ENCODE assay signal across 18 cellular contexts in genomic region chr3:57694146-57694545, GRCh38. TPM values are rescaled to one million over a fixed set of nuclear protein-coding genes. Genes with fewer than 3 reads are reported as not detected.
A peak's percentile ranks its signal among the peaks of the same experiment; 100 is the strongest.
DNase-seq lines count a peak whose midpoint lies in the region; ATAC-seq and TF ChIP-seq lines count a peak whose summit lies in the region.
"Had no signal": no experiment of that assay in that cellular context is flagged by ENCODE, and none has a peak within 500 bp of the region (broad histone marks: within the 10 kb centered on the region; RNA-seq: fewer than 3 reads in every experiment).

No MANE protein-coding gene starts in this region.

- intact Hi-C loops in activated naive CD4-positive, alpha-beta T cell treated with anti-CD3 and anti-CD28 coated beads for 36 hours (cut with micrococcal nuclease), result loop anchor here (5.0 kb wide), 3 partner anchors 133 to 1137 kb away; partner anchors contain the start of genes APPL1 and CCDC66

- no peaks in the 10 kb centered on the region for H3K9me3 Mint-ChIP-seq in activated naive CD4-positive, alpha-beta T cell treated with anti-CD3 and anti-CD28 coated beads for 36 hours
- no peaks in the 10 kb centered on the region for H3K9me3 Mint-ChIP-seq in activated naive CD4-positive, alpha-beta T cell treated with anti-CD3 and anti-CD28 coated beads, Interleukin-2, amount 50 U/mL, for 72 hours
- H3K9me3 Mint-ChIP-seq in immature natural killer cell, result no peaks in the 10 kb centered on the region
- no peaks in the 10 kb centered on the region for H3K9me3 Mint-ChIP-seq in stimulated activated effector memory CD8-positive, alpha-beta T cell treated with anti-CD3 and anti-CD28 coated beads, Interleukin-12 subunit alpha, Interleukin-12 subunit beta, amount 100 ng/mL, for 72 hours

- TF ChIP-seq POLR2A in suprapubic skin (IDR thresholded peaks at IDR 0.05), result no peak

- no peak for TF ChIP-seq CTCF in VCaP (conservative IDR thresholded peaks at IDR 0.05)
- TF ChIP-seq CTCF in suprapubic skin (IDR thresholded peaks at IDR 0.05), result no peak

- no peak for TF ChIP-seq EP300 in suprapubic skin (IDR thresholded peaks at IDR 0.05)

- H3K36me3 Mint-ChIP-seq in activated naive CD4-positive, alpha-beta T cell treated with anti-CD3 and anti-CD28 coated beads for 36 hours (ENCODE audit: low read depth), result no peaks in the 10 kb centered on the region
- H3K36me3 Mint-ChIP-seq in activated naive CD4-positive, alpha-beta T cell treated with anti-CD3 and anti-CD28 coated beads, Interleukin-2, amount 50 U/mL, for 72 hours, result peaks cover 0 to 4% of the 10 kb centered on the region in 2 donors
- no peaks in the 10 kb centered on the region for H3K36me3 Mint-ChIP-seq in immature natural killer cell
- H3K36me3 Mint-ChIP-seq in stimulated activated effector memory CD8-positive, alpha-beta T cell treated with anti-CD3 and anti-CD28 coated beads, Interleukin-12 subunit alpha, Interleukin-12 subunit beta, amount 100 ng/mL, for 72 hours, result peaks cover 25% of the 10 kb centered on the region

- peaks cover 38% of the 10 kb centered on the region for H3K4me1 ChIP-seq in suprapubic skin

- H3K27me3 Mint-ChIP-seq in activated naive CD4-positive, alpha-beta T cell treated with anti-CD3 and anti-CD28 coated beads for 36 hours (ENCODE audit: low read depth), result no peaks in the 10 kb centered on the region
- H3K27me3 Mint-ChIP-seq in immature natural killer cell (ENCODE audit: low read depth in 3 of 3), result peaks cover 11 to 26% (median 21%) of the 10 kb centered on the region in 3 donors

- H3K36me3 ChIP-seq in suprapubic skin, result no peaks in the 10 kb centered on the region

- peaks cover 26% of the 10 kb centered on the region for H3K4me1 Mint-ChIP-seq in activated naive CD4-positive, alpha-beta T cell treated with anti-CD3 and anti-CD28 coated beads for 36 hours (ENCODE audit: low read depth)
- peaks cover 27 to 31% of the 10 kb centered on the region in 2 donors for H3K4me1 Mint-ChIP-seq in immature natural killer cell
- H3K4me1 Mint-ChIP-seq in stimulated activated effector memory CD8-positive, alpha-beta T cell treated with anti-CD3 and anti-CD28 coated beads, Interleukin-12 subunit alpha, Interleukin-12 subunit beta, amount 100 ng/mL, for 72 hours, result peaks cover 23% of the 10 kb centered on the region

- H3K4me3 Mint-ChIP-seq in activated naive CD4-positive, alpha-beta T cell treated with anti-CD3 and anti-CD28 coated beads for 36 hours, result peak overlapping the region; percentile 45
- H3K4me3 Mint-ChIP-seq in immature natural killer cell, result peak overlapping the region; percentile 57 to 97 (median 81)
- H3K4me3 Mint-ChIP-seq in stimulated activated effector memory CD8-positive, alpha-beta T cell treated with anti-CD3 and anti-CD28 coated beads, Interleukin-12 subunit alpha, Interleukin-12 subunit beta, amount 100 ng/mL, for 72 hours, result peak overlapping the region; percentile 32

- no peak for DNase-seq in activated naive CD4-positive, alpha-beta T cell treated with anti-CD3 and anti-CD28 coated beads for 36 hours
- no peak for DNase-seq in activated naive CD4-positive, alpha-beta T cell treated with anti-CD3 and anti-CD28 coated beads, Interleukin-2, amount 50 U/mL, for 72 hours (ENCODE audit: low spot score in 2 of 2)
- DNase-seq in immature natural killer cell, result no peak
- DNase-seq in stimulated activated effector memory CD8-positive, alpha-beta T cell treated with anti-CD3 and anti-CD28 coated beads, Interleukin-12 subunit alpha, Interleukin-12 subunit beta, amount 100 ng/mL, for 72 hours (ENCODE audit: low spot score in 2 of 2), result no peak
- DNase-seq in suprapubic skin (ENCODE audit: low spot score in 2 of 2), result no peak
- DNase-seq: amygdala; DMS 273 treated with DMSO at 0.1 percent for 48 hours; dorsolateral prefrontal cortex; H7; mesenchymal stem cell; NCI-H2081 treated with DMSO at 0.1 percent for 48 hours; NCI-H748 treated with DMSO at 0.1 percent for 48 hours; RPMI8226; stimulated activated CD4-positive, alpha-beta T cell treated with anti-CD3 and anti-CD28 coated beads, Interleukin-12 subunit alpha, Interleukin-12 subunit beta, amount 100 ng/mL, for 4 hours; testis had no signal

- no peaks in the 10 kb centered on the region for H3K27me3 ChIP-seq in suprapubic skin
- H3K27me3 ChIP-seq: dorsolateral prefrontal cortex, testis had no signal

- no peak overlapping the region for H3K27ac Mint-ChIP-seq in activated naive CD4-positive, alpha-beta T cell treated with anti-CD3 and anti-CD28 coated beads for 36 hours
- peak overlapping the region in 1 of 2 donors; percentile 98 for H3K27ac Mint-ChIP-seq in activated naive CD4-positive, alpha-beta T cell treated with anti-CD3 and anti-CD28 coated beads, Interleukin-2, amount 50 U/mL, for 72 hours
- peak overlapping the region; percentile 69 to 98 (median 87) for H3K27ac Mint-ChIP-seq in immature natural killer cell
- H3K27ac Mint-ChIP-seq in stimulated activated effector memory CD8-positive, alpha-beta T cell treated with anti-CD3 and anti-CD28 coated beads, Interleukin-12 subunit alpha, Interleukin-12 subunit beta, amount 100 ng/mL, for 72 hours, result no peak overlapping the region

- no peak for ATAC-seq in activated naive CD4-positive, alpha-beta T cell treated with anti-CD3 and anti-CD28 coated beads, Interleukin-2, amount 50 U/mL, for 72 hours
- ATAC-seq in stimulated activated effector memory CD8-positive, alpha-beta T cell treated with anti-CD3 and anti-CD28 coated beads, Interleukin-12 subunit alpha, Interleukin-12 subunit beta, amount 100 ng/mL, for 72 hours, result no peak
- no peak for ATAC-seq in activated CD4-positive, CD25-positive, alpha-beta regulatory T cell treated with anti-CD3 and anti-CD28 coated beads, Interleukin-2, amount 50 U/mL, for 24 hours
- no peak for ATAC-seq in HG03175 (IDR thresholded peaks at IDR 0.05; ENCODE audit: unreplicated experiment)

- CTCF ChIA-PET in activated naive CD4-positive, alpha-beta T cell treated with anti-CD3 and anti-CD28 coated beads for 36 hours (lab: Charles Lee), result interaction anchor here (0.6 kb wide), 1 partner anchor 14 kb away, joined by 3 read pairs; no protein-coding TSS in a partner anchor

- no peaks in the 10 kb centered on the region for H3K9me3 ChIP-seq in suprapubic skin
- H3K9me3 ChIP-seq: testis had no signal

- H3K27ac ChIP-seq in VCaP (0 out of 2 replicates have a peak overlapping the region, but pooled peaks have one; percentile 96), suprapubic skin (no peak overlapping the region)
- H3K27ac ChIP-seq: testis had no signal

- H3K4me3 ChIP-seq in suprapubic skin, result no peak overlapping the region

- 86% methylated on average over 13 of the region's 13 CpGs for WGBS in suprapubic skin

RNA-seq across cellular contexts. Expression of gene DENND6A, which starts 1.3 kb away (rescaled TPM):
- total RNA-seq in activated naive CD4-positive, alpha-beta T cell treated with anti-CD3 and anti-CD28 coated beads for 36 hours, result 10 to 100 TPM; 12.3 to 12.4 TPM
- total RNA-seq in activated naive CD4-positive, alpha-beta T cell treated with anti-CD3 and anti-CD28 coated beads, Interleukin-2, amount 50 U/mL, for 72 hours, result 10 to 100 TPM; 19.9 to 23.3 TPM
- polyA plus RNA-seq in immature natural killer cell, result 10 to 100 TPM in 2 of 3 donors, 1 to 10 TPM in 1; 8.8 to 37.1 (median 27.5) TPM
- 10 to 100 TPM; 17.4 to 26.9 (median 18.8) TPM for total RNA-seq in suprapubic skin

Comparison
In these comparisons a context has a peak if more than half of its experiments do, and no peak if none do; other contexts are left out.
1. H3K27ac Mint-ChIP-seq: peak in immature natural killer cell (6 of 6); none in activated naive CD4-positive, alpha-beta T cell treated with anti-CD3 and anti-CD28 coated beads for 36 hours (single experiment) and stimulated activated effector memory CD8-positive, alpha-beta T cell treated with anti-CD3 and anti-CD28 coated beads, Interleukin-12 subunit alpha, Interleukin-12 subunit beta, amount 100 ng/mL, for 72 hours (single experiment).
2. Peak in every context shown above with its lines, with median percentiles within 50 percentile points of each other: H3K4me3 Mint-ChIP-seq.